1 cellular context compared by ENCODE assay signal in the genomic region with DNA sequence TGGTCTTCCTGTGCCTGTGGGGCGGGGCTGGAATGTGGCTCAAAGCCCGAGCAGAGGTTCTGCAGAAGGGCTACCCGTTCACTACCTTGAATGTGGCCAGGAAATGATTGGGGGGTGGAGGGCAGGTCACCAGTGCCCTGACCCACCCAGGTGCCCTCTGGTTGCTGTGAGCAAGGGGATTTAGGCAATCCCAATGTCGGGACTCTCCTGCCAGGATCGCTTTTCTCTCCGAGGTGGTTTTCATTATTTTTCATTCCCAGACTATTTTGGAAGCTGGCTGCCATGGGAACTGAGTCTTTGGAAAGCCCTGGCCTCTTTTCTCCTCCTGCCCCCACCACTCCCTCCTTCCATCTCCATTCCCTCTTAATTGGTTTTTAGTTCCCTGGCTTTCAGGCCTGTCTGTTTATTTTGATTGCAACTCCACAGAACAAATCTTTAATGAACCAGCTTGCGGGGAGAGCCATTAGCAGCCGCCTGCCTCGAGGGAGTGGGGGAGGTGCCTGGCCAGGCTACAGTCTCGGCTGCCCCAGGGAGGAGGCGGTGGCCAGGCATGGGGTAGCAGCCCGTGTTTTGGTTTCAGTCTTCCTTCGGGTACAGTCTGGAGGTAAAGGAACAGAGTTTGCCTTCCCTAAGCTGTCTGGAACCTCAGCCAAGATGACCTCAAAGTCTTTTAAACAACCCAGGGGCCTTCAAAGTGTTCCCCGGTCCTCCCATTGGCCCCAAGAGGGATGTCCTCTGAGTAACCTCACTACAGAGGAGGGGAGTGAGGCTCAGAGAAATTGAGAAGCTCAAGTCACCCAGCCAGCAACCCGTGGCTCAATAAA.
TF ChIP-seq lines count a peak whose summit lies in the region.

No MANE protein-coding gene starts in this region.

TF ChIP-seq in H1, 55 proteins besides CTCF, POLR2A, EP300 and RAD21 (continued from another document):
- TF ChIP-seq, protein P1, sequence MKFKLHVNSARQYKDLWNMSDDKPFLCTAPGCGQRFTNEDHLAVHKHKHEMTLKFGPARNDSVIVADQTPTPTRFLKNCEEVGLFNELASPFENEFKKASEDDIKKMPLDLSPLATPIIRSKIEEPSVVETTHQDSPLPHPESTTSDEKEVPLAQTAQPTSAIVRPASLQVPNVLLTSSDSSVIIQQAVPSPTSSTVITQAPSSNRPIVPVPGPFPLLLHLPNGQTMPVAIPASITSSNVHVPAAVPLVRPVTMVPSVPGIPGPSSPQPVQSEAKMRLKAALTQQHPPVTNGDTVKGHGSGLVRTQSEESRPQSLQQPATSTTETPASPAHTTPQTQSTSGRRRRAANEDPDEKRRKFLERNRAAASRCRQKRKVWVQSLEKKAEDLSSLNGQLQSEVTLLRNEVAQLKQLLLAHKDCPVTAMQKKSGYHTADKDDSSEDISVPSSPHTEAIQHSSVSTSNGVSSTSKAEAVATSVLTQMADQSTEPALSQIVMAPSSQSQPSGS (IDR thresholded peaks at IDR 0.05; ENCODE audit: low read length) = no peak
- TF ChIP-seq TBP (IDR thresholded peaks at IDR 0.05; ENCODE audit: low read depth, low read length) (no peak), MAX (IDR thresholded peaks at IDR 0.05) (peak; percentile 84)
- TF ChIP-seq, protein P2, sequence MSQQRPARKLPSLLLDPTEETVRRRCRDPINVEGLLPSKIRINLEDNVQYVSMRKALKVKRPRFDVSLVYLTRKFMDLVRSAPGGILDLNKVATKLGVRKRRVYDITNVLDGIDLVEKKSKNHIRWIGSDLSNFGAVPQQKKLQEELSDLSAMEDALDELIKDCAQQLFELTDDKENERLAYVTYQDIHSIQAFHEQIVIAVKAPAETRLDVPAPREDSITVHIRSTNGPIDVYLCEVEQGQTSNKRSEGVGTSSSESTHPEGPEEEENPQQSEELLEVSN (IDR thresholded peaks at IDR 0.05) = peak; percentile 79
